In genomic region chr18:24232814-24233213, GRCh38 we compare ENCODE assay signal across 11 cellular contexts.
"Had no signal": no experiment of that assay in that cellular context is flagged by ENCODE, and none has a peak within 500 bp of the region (broad histone marks: within the 10 kb centered on the region; RNA-seq: fewer than 3 reads in every experiment).

No MANE protein-coding gene starts in this region.

- DNase-seq: activated CD4-positive, alpha-beta T cell treated with anti-CD3 and anti-CD28 coated beads, Interleukin-2, amount 10 ng/mL, durations not matched to agents 7 days and 5 days; activated CD8-positive, alpha-beta memory T cell treated with anti-CD3 and anti-CD28 coated beads for 24 hours; activated naive CD4-positive, alpha-beta T cell treated with anti-CD3 and anti-CD28 coated beads for 36 hours; cortex of kidney; effector memory CD4-positive, alpha-beta T cell; midbrain; naive B cell; pancreas had no signal

- H3K27me3 ChIP-seq: pancreas, testis had no signal

- FAIRE-seq: islet of Langerhans, pancreas had no signal

- H3K4me3 ChIP-seq: pancreas, testis had no signal

- H3K9me3 ChIP-seq: pancreas, testis had no signal

- ATAC-seq: stimulated activated effector memory CD8-positive, alpha-beta T cell treated with anti-CD3 and anti-CD28 coated beads, Interleukin-12 subunit alpha, Interleukin-12 subunit beta, amount 100 ng/mL, for 72 hours had no signal
